In genomic region chr11:76550781-76551180, GRCh38 we compare ENCODE assay signal across 23 cellular contexts.
"Had no signal": no experiment of that assay in that cellular context is flagged by ENCODE, and none has a peak within 500 bp of the region (broad histone marks: within the 10 kb centered on the region; RNA-seq: fewer than 3 reads in every experiment).

No MANE protein-coding gene starts in this region.

- H3K9me3 ChIP-seq: MG63, SJSA1 had no signal

- ATAC-seq: HepG2 had no signal

- H3K27ac ChIP-seq: HL-60, SJSA1, SK-N-MC had no signal

- H3K27me3 ChIP-seq: MG63, SJSA1 had no signal

- H3K4me3 ChIP-seq: MG63, SJSA1, SK-N-MC had no signal

- H3K36me3 ChIP-seq: SJSA1 had no signal

- FAIRE-seq: HepG2, RCC 7860 had no signal

- DNase-seq: IMR-90, Karpas-422, MG63, NCI-H1092, NCI-H1105 treated with DMSO at 0.1 percent for 48 hours, NCI-H1417 treated with DMSO at 0.1 percent for 48 hours, NCI-H146, NCI-H1694 treated with DMSO at 0.1 percent for 48 hours, NCI-H1930, NCI-H2081, NCI-H2107, NCI-H2227 treated with DMSO at 0.1 percent for 48 hours, NCI-H524 treated with DMSO at 0.1 percent for 48 hours, NCI-H774, Right ventricle myocardium superior, RPMI8226, SIG-M5, SW 1271 had no signal
